In the genomic region with DNA sequence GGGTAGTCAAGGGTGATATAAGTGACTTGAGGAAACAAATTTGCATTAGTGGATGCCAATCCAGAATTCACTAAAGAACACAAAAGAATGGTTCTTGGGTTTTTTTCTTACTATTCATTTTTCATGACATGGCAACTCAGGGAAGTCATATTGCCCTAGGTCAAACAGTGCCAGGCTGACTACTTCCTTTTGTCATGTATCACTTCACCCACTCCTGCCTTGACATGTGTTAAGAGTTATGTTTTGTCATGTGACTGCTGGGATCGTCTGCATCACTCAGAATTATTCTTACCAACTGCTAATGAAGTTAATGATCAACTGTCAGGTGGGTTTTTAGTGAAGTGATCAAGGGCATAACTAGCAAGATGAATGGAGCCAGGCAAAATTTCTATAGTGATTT, we compare ENCODE assay signal across 13 cellular contexts.
DNase-seq lines count a peak whose midpoint lies in the region; ATAC-seq and TF ChIP-seq lines count a peak whose summit lies in the region.
"Had no signal": no experiment of that assay in that cellular context is flagged by ENCODE, and none has a peak within 500 bp of the region (broad histone marks: within the 10 kb centered on the region; RNA-seq: fewer than 3 reads in every experiment).

No MANE protein-coding gene starts in this region.

- intact Hi-C loops in tibial artery (cut with DNase I; ENCODE audit: low total_unique reads): no loop called here

- peaks cover 27% of the 10 kb centered on the region for H3K36me3 Mint-ChIP-seq in CD4-positive, CD25-positive, alpha-beta regulatory T cell
- peaks cover 9% of the 10 kb centered on the region for H3K36me3 Mint-ChIP-seq in T-helper 17 cell (ENCODE audit: low read depth)
- H3K36me3 Mint-ChIP-seq in immature natural killer cell: peaks cover 17 to 25% (median 19%) of the 10 kb centered on the region in 3 donors

- no peak overlapping the region for H3K27ac ChIP-seq in CD4-positive, CD25-positive, alpha-beta regulatory T cell (ENCODE audit: insufficient read depth, low read length, poor library complexity, severe bottlenecking)
- H3K27ac ChIP-seq in tibial artery: no peak overlapping the region
- H3K27ac ChIP-seq: gastroesophageal sphincter had no signal

- H3K9me3 ChIP-seq in CD4-positive, CD25-positive, alpha-beta regulatory T cell (ENCODE audit: control insufficient read depth in 2 of 2, low read length in 2 of 2): no peaks in the 10 kb centered on the region
- H3K9me3 ChIP-seq in T-helper 17 cell (ENCODE audit: control insufficient read depth, low read length, poor library complexity, severe bottlenecking): no peaks in the 10 kb centered on the region
- H3K9me3 ChIP-seq in tibial artery: no peaks in the 10 kb centered on the region
- H3K9me3 ChIP-seq: gastroesophageal sphincter had no signal

- H3K4me1 Mint-ChIP-seq in CD4-positive, CD25-positive, alpha-beta regulatory T cell: peaks cover 13 to 29% (median 14%) of the 10 kb centered on the region in 4 donors
- H3K4me1 Mint-ChIP-seq in T-helper 17 cell: peaks cover 23% of the 10 kb centered on the region
- peaks cover 20 to 21% of the 10 kb centered on the region in 2 donors for H3K4me1 Mint-ChIP-seq in immature natural killer cell

- H3K4me3 ChIP-seq in CD4-positive, CD25-positive, alpha-beta regulatory T cell (ENCODE audit: low read depth, low read length): no peak overlapping the region
- H3K4me3 ChIP-seq in GM12865 (ENCODE audit: low read depth, low read length) (no peak overlapping the region), tibial artery (no peak overlapping the region)
- H3K4me3 ChIP-seq: gastroesophageal sphincter had no signal

- no peak overlapping the region for H3K4me3 Mint-ChIP-seq in CD4-positive, CD25-positive, alpha-beta regulatory T cell
- H3K4me3 Mint-ChIP-seq in T-helper 17 cell (no peak overlapping the region), immature natural killer cell (no peak overlapping the region)
- H3K4me3 Mint-ChIP-seq: activated naive CD4-positive, alpha-beta T cell treated with anti-CD3 and anti-CD28 coated beads for 36 hours had no signal

- no peaks in the 10 kb centered on the region for H3K27me3 ChIP-seq in CD4-positive, CD25-positive, alpha-beta regulatory T cell (ENCODE audit: control insufficient read depth, insufficient read depth, low read length)
- no peaks in the 10 kb centered on the region for H3K27me3 ChIP-seq in tibial artery
- H3K27me3 ChIP-seq: gastroesophageal sphincter had no signal

- H3K36me3 ChIP-seq in CD4-positive, CD25-positive, alpha-beta regulatory T cell (ENCODE audit: control insufficient read depth, insufficient read depth, low read length): peaks cover 10% of the 10 kb centered on the region
- H3K36me3 ChIP-seq in tibial artery: peaks cover 0 to 8% (median 2%) of the 10 kb centered on the region in 3 donors

- peaks cover 0 to 4% (median 0%) of the 10 kb centered on the region in 7 donors for H3K9me3 Mint-ChIP-seq in CD4-positive, CD25-positive, alpha-beta regulatory T cell
- H3K9me3 Mint-ChIP-seq in immature natural killer cell: no peaks in the 10 kb centered on the region
- H3K9me3 Mint-ChIP-seq: activated naive CD4-positive, alpha-beta T cell treated with anti-CD3 and anti-CD28 coated beads for 36 hours had no signal

- H3K4me1 ChIP-seq in CD4-positive, CD25-positive, alpha-beta regulatory T cell (ENCODE audit: control insufficient read depth, insufficient read depth, low read length, poor library complexity, severe bottlenecking): peaks cover 8% of the 10 kb centered on the region
- no peaks in the 10 kb centered on the region for H3K4me1 ChIP-seq in tibial artery
- H3K4me1 ChIP-seq: gastroesophageal sphincter had no signal

- TF ChIP-seq CTCF in GM12865 (IDR thresholded peaks at IDR 0.05; ENCODE audit: insufficient read depth, low read depth, low read length, missing control alignments): no peak
- TF ChIP-seq CTCF in tibial artery (IDR thresholded peaks at IDR 0.05): no peak

- peak overlapping the region; percentile 0 to 57 (median 9) for H3K27ac Mint-ChIP-seq in CD4-positive, CD25-positive, alpha-beta regulatory T cell
- H3K27ac Mint-ChIP-seq in T-helper 17 cell: peak overlapping the region; percentile 89
- H3K27ac Mint-ChIP-seq in immature natural killer cell: peak overlapping the region; percentile 61 to 87 (median 76)
- H3K27ac Mint-ChIP-seq: activated naive CD4-positive, alpha-beta T cell treated with anti-CD3 and anti-CD28 coated beads for 36 hours had no signal

- peak in 1 of 3 donors; percentile 16 for DNase-seq in CD4-positive, CD25-positive, alpha-beta regulatory T cell
- DNase-seq in GM12865 (ENCODE audit: low read depth): peak; percentile 7
- DNase-seq in T-helper 17 cell: no peak
- DNase-seq in immature natural killer cell: no peak
- no peak for DNase-seq in D341Med (ENCODE audit: low spot score)
- DNase-seq in tibial artery: no peak
- DNase-seq: activated naive CD4-positive, alpha-beta T cell treated with anti-CD3 and anti-CD28 coated beads for 36 hours; MV-4-11; NCI-H524; occipital lobe had no signal

- no peaks in the 10 kb centered on the region for H3K27me3 Mint-ChIP-seq in CD4-positive, CD25-positive, alpha-beta regulatory T cell
- no peaks in the 10 kb centered on the region for H3K27me3 Mint-ChIP-seq in T-helper 17 cell
- H3K27me3 Mint-ChIP-seq in immature natural killer cell (ENCODE audit: low read depth in 3 of 3): no peaks in the 10 kb centered on the region

- ATAC-seq in CD4-positive, CD25-positive, alpha-beta regulatory T cell (ENCODE audit: low read depth in 2 of 2): peak in 1 of 2 donors; percentile 12
- ATAC-seq in T-helper 17 cell (peak; percentile 32), HG03280 (IDR thresholded peaks at IDR 0.05; ENCODE audit: unreplicated experiment) (no peak), GM18520 (IDR thresholded peaks at IDR 0.05; ENCODE audit: unreplicated experiment) (no peak)
- ATAC-seq: gastroesophageal sphincter had no signal

Comparison
In these comparisons a context has a peak if more than half of its experiments do, and no peak if none do; other contexts are left out.
1. H3K27ac Mint-ChIP-seq: peak in every context shown above with its lines; median percentile 89 in T-helper 17 cell; 76 in immature natural killer cell; 9 in CD4-positive, CD25-positive, alpha-beta regulatory T cell.